ENCODE assay signal across 8 cellular contexts in the genomic region with DNA sequence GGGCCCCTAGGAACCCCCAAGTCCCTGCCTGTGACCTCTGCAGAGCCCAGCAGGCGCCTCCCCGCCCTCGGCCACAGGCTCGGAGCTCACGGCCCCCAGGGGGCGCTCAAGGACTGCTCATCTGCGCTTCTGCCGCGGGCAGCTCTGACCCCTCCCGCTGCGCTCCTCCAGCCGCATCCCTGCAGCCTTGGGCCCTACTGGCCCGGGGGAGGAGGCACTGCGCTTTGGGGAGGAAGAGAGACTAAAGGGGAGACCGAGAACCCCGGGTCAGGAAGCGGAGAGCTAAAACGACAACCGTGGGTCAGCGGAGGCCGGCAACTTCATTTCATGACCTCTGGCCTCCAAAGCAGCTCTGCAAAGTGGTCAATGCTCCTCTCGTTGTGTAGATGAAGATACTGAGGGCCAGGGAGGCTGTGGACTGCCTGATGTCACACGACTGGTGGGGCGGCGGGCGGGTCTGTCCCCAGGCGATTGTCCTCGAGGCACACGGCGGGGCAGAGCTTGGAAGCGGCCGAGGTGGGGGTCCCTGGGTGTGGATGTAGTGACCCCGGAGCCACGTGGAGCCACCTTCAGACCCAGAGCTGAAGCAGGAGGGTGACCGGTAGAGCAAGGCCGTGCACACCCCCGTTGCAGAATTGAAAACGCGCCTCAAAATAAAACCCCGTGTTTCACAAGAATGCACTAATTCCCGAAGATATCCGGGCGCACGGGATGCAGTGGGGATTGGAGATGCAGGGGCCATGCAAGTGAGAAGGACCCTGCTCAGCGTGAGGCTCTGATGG. TPM values are rescaled to one million over a fixed set of nuclear protein-coding genes. Genes with fewer than 3 reads are reported as not detected.
A peak's percentile ranks its signal among the peaks of the same experiment; 100 is the strongest.
DNase-seq lines count a peak whose midpoint lies in the region; ATAC-seq and TF ChIP-seq lines count a peak whose summit lies in the region.

No MANE protein-coding gene starts in this region.

- H3K27ac Mint-ChIP-seq in activated naive CD4-positive, alpha-beta T cell treated with anti-CD3 and anti-CD28 coated beads for 36 hours, result no peak overlapping the region
- H3K27ac Mint-ChIP-seq in glutamatergic neuron (ENCODE audit: unreplicated experiment), result no peak overlapping the region

- H3K36me3 Mint-ChIP-seq in activated naive CD4-positive, alpha-beta T cell treated with anti-CD3 and anti-CD28 coated beads for 36 hours (ENCODE audit: low read depth), result no peaks in the 10 kb centered on the region
- H3K36me3 Mint-ChIP-seq in glutamatergic neuron (ENCODE audit: unreplicated experiment), result peaks cover 15% of the 10 kb centered on the region

- ATAC-seq in GM18907 (IDR thresholded peaks at IDR 0.05; ENCODE audit: unreplicated experiment), result peak; percentile 65

- CTCF ChIA-PET in activated naive CD4-positive, alpha-beta T cell treated with anti-CD3 and anti-CD28 coated beads for 36 hours (lab: Charles Lee), result interaction anchor here (0.6 to 5.6 kb wide), 53 partner anchors 11 to 460 kb away, joined by 3 to 232 read pairs (median 5); a partner anchor contains a TSS

- TF ChIP-seq CTCF in glutamatergic neuron (IDR thresholded peaks at IDR 0.05; ENCODE audit: partially characterized antibody, unreplicated experiment), result peak; percentile 89

- no peak overlapping the region for H3K9ac ChIP-seq in SK-N-MC (ENCODE audit: insufficient read length)

- intact Hi-C loops in activated naive CD4-positive, alpha-beta T cell treated with anti-CD3 and anti-CD28 coated beads for 36 hours (cut with micrococcal nuclease), result loop anchor here (5.0 to 10.0 kb wide), 2 partner anchors 61 to 458 kb away; a partner anchor contains a TSS

- H3K4me3 Mint-ChIP-seq in activated naive CD4-positive, alpha-beta T cell treated with anti-CD3 and anti-CD28 coated beads for 36 hours, result no peak overlapping the region
- no peak overlapping the region for H3K4me3 Mint-ChIP-seq in glutamatergic neuron (ENCODE audit: unreplicated experiment)

- H3K9me3 ChIP-seq in SK-N-MC (ENCODE audit: low read depth, low read length), result no peaks in the 10 kb centered on the region

- peaks cover 3% of the 10 kb centered on the region for H3K4me1 Mint-ChIP-seq in activated naive CD4-positive, alpha-beta T cell treated with anti-CD3 and anti-CD28 coated beads for 36 hours (ENCODE audit: low read depth)
- H3K4me1 Mint-ChIP-seq in glutamatergic neuron (ENCODE audit: low read depth, unreplicated experiment), result peaks cover 1% of the 10 kb centered on the region

- H3K9me3 Mint-ChIP-seq in activated naive CD4-positive, alpha-beta T cell treated with anti-CD3 and anti-CD28 coated beads for 36 hours, result no peaks in the 10 kb centered on the region
- H3K9me3 Mint-ChIP-seq in glutamatergic neuron (ENCODE audit: unreplicated experiment), result peaks cover 1% of the 10 kb centered on the region

- no peak overlapping the region for H3K27ac ChIP-seq in SK-N-MC

- H3K36me3 ChIP-seq in SK-N-MC (ENCODE audit: insufficient read depth, low read length), result no peaks in the 10 kb centered on the region

- peaks cover 9% of the 10 kb centered on the region for H3K27me3 Mint-ChIP-seq in activated naive CD4-positive, alpha-beta T cell treated with anti-CD3 and anti-CD28 coated beads for 36 hours (ENCODE audit: low read depth)
- peaks cover 14% of the 10 kb centered on the region for H3K27me3 Mint-ChIP-seq in glutamatergic neuron (ENCODE audit: unreplicated experiment)

- DNase-seq in 8988T (peak; percentile 97), LoVo (ENCODE audit: low spot score) (peak; percentile 86), SK-N-MC (ENCODE audit: low read depth, low spot score) (no peak), glutamatergic neuron (peak; percentile 90), nucleus accumbens (lab: John Stamatoyannopoulos, UW) (peak in 54 of 56 donors; percentile 24 to 92 (median 78)), stromal cell of bone marrow (ENCODE audit: low read depth) (peak; percentile 50)
- peak; percentile 81 for DNase-seq in activated naive CD4-positive, alpha-beta T cell treated with anti-CD3 and anti-CD28 coated beads for 36 hours

- H3K4me3 ChIP-seq in SK-N-MC, result peak overlapping the region; percentile 75

RNA-seq across cellular contexts. Expression of a gene that starts 2.7 kb away (rescaled TPM):
- total RNA-seq in activated naive CD4-positive, alpha-beta T cell treated with anti-CD3 and anti-CD28 coated beads for 36 hours, result not detected
- total RNA-seq in glutamatergic neuron (ENCODE audit: unreplicated experiment), result not detected

RNA-seq across cellular contexts. Expression of a gene that starts 56.1 kb away (rescaled TPM):
- total RNA-seq in activated naive CD4-positive, alpha-beta T cell treated with anti-CD3 and anti-CD28 coated beads for 36 hours, result under 1 TPM; 0.22 to 0.31 TPM
- total RNA-seq in glutamatergic neuron (ENCODE audit: unreplicated experiment), result 5.4 TPM
